ENCODE assay signal across 1 cellular context in the genomic region with DNA sequence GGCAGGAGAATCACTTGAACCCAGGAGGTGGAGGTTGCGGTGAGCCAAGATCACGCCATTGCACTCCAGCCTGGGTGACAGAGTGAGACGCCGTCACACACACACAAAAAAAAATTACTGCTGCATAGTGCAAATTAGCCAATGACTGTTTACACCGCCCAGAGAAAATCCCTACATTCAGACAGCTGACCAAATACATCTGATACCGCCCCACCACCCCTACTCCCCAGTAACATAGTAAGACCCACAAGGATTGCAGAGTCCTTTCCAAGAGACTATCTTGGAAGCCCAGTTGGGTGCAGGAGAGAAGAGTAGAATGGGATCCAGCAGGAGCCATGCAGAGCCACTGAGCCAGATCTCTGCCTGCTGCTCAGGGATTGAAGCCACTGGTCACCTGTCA.
TF ChIP-seq lines count a peak whose summit lies in the region.

No MANE protein-coding gene starts in this region.

TF ChIP-seq in K562, 482 proteins besides CTCF, POLR2A, EP300 and RAD21 (continued from another document):
- TF ChIP-seq, protein P1, sequence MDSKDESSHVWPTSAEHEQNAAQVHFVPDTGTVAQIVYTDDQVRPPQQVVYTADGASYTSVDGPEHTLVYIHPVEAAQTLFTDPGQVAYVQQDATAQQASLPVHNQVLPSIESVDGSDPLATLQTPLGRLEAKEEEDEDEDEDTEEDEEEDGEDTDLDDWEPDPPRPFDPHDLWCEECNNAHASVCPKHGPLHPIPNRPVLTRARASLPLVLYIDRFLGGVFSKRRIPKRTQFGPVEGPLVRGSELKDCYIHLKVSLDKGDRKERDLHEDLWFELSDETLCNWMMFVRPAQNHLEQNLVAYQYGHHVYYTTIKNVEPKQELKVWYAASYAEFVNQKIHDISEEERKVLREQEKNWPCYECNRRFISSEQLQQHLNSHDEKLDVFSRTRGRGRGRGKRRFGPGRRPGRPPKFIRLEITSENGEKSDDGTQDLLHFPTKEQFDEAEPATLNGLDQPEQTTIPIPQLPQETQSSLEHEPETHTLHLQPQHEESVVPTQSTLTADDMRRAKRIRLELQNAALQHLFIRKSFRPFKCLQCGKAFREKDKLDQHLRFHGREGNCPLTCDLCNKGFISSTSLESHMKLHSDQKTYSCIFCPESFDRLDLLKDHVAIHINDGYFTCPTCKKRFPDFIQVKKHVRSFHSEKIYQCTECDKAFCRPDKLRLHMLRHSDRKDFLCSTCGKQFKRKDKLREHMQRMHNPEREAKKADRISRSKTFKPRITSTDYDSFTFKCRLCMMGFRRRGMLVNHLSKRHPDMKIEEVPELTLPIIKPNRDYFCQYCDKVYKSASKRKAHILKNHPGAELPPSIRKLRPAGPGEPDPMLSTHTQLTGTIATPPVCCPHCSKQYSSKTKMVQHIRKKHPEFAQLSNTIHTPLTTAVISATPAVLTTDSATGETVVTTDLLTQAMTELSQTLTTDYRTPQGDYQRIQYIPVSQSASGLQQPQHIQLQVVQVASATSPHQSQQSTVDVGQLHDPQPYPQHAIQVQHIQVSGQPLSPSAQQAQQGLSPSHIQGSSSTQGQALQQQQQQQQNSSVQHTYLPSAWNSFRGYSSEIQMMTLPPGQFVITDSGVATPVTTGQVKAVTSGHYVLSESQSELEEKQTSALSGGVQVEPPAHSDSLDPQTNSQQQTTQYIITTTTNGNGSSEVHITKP (IDR thresholded peaks at IDR 0.05; ENCODE audit: partially characterized antibody) = peak; percentile 29
- TF ChIP-seq FUS (optimal IDR thresholded peaks at IDR 0.05; ENCODE audit: low read depth, low read length) = no peak
